ENCODE assay signal across 8 cellular contexts in genomic region chr17:36546418-36547093, GRCh38. TPM values are rescaled to one million over a fixed set of nuclear protein-coding genes. Genes with fewer than 3 reads are reported as not detected.
DNase-seq lines count a peak whose midpoint lies in the region; ATAC-seq and TF ChIP-seq lines count a peak whose summit lies in the region.

No MANE protein-coding gene starts in this region.

- peaks cover 3 to 30% of the 10 kb centered on the region in 2 donors for H3K4me1 ChIP-seq in breast epithelium
- H3K4me1 ChIP-seq in muscle layer of duodenum (ENCODE audit: control insufficient read depth in 1 of 2, insufficient read depth in 2 of 2, low read length in 2 of 2), result peaks cover 18 to 43% of the 10 kb centered on the region in 2 donors

- no peaks in the 10 kb centered on the region for H3K9me3 ChIP-seq in KOPT-K1 (ENCODE audit: insufficient read depth, low read length, poor library complexity, severe bottlenecking)
- H3K9me3 ChIP-seq in breast epithelium, result no peaks in the 10 kb centered on the region
- no peaks in the 10 kb centered on the region for H3K9me3 ChIP-seq in muscle layer of duodenum (ENCODE audit: control insufficient read depth in 1 of 2, low read length in 2 of 2)

- H3K27me3 ChIP-seq in breast epithelium (no peaks in the 10 kb centered on the region), muscle layer of duodenum (ENCODE audit: low read depth, low read length) (no peaks in the 10 kb centered on the region)

- ATAC-seq in GM21423 (IDR thresholded peaks at IDR 0.05; ENCODE audit: unreplicated experiment) (no peak), HG02840 (IDR thresholded peaks at IDR 0.05; ENCODE audit: low FRiP score, unreplicated experiment) (no peak)

- intact Hi-C loops in breast epithelium (cut with DNase I; ENCODE audit: low total_unique reads), result no loop called here

- H3K27ac ChIP-seq in KOPT-K1 (ENCODE audit: low read depth, low read length, poor library complexity, severe bottlenecking) (peak overlapping the region; percentile 89), breast epithelium (peak overlapping the region; percentile 100), muscle layer of duodenum (ENCODE audit: low read length) (peak overlapping the region; percentile 97)

- H3K36me3 ChIP-seq in KOPT-K1 (ENCODE audit: insufficient read depth, low read length), result peaks cover 41% of the 10 kb centered on the region
- no peaks in the 10 kb centered on the region for H3K36me3 ChIP-seq in breast epithelium
- H3K36me3 ChIP-seq in muscle layer of duodenum (ENCODE audit: control insufficient read depth in 1 of 2, insufficient read depth in 2 of 2, low read length in 2 of 2), result peaks cover 0 to 9% of the 10 kb centered on the region in 2 donors

- no peak for TF ChIP-seq CTCF in AG10803 (conservative IDR thresholded peaks at IDR 0.05; ENCODE audit: low read length)
- no peak for TF ChIP-seq CTCF in breast epithelium (IDR thresholded peaks at IDR 0.05)

- DNase-seq in AG10803 (ENCODE audit: low read depth) (no peak), breast epithelium (ENCODE audit: low spot score in 2 of 2) (no peak), NCI-H1930 (lab: John Stamatoyannopoulos, UW) (no peak), COLO668 (lab: John Stamatoyannopoulos, UW; ENCODE audit: unreplicated experiment) (no peak)

- H3K4me3 ChIP-seq in AG10803 (ENCODE audit: low read length) (peak overlapping the region; percentile 71), breast epithelium (peak overlapping the region; percentile 92 to 99 (median 95)), muscle layer of duodenum (ENCODE audit: low read depth in 1 of 2, low read length in 2 of 2) (peak overlapping the region; percentile 87 to 98)

- no peak for TF ChIP-seq POLR2A in breast epithelium (IDR thresholded peaks at IDR 0.05)

RNA-seq across cellular contexts. Expression of gene GGNBP2, which starts 1.8 kb away (rescaled TPM):
- 10 to 100 TPM; 60.6 to 85.5 (median 84.0) TPM for total RNA-seq in breast epithelium

RNA-seq across cellular contexts. Expression of gene PIGW, which starts 11.8 kb away (rescaled TPM):
- total RNA-seq in breast epithelium, result 1 to 10 TPM; 4.0 to 6.2 (median 5.1) TPM

RNA-seq across cellular contexts. Expression of gene MYO19, which starts 11.9 kb away (rescaled TPM):
- 10 to 100 TPM; 28.6 to 86.9 (median 71.3) TPM for total RNA-seq in breast epithelium

RNA-seq across cellular contexts. Expression of gene DHRS11, which starts 45.1 kb away (rescaled TPM):
- 10 to 100 TPM; 11.4 to 14.1 (median 11.5) TPM for total RNA-seq in breast epithelium

RNA-seq across cellular contexts. Expression of gene MRM1, which starts 54.8 kb away (rescaled TPM):
- total RNA-seq in breast epithelium, result 1 to 10 TPM; 4.8 to 7.5 (median 7.2) TPM
